Comparison of ENCODE assay signal across 19 cellular contexts in the genomic region with DNA sequence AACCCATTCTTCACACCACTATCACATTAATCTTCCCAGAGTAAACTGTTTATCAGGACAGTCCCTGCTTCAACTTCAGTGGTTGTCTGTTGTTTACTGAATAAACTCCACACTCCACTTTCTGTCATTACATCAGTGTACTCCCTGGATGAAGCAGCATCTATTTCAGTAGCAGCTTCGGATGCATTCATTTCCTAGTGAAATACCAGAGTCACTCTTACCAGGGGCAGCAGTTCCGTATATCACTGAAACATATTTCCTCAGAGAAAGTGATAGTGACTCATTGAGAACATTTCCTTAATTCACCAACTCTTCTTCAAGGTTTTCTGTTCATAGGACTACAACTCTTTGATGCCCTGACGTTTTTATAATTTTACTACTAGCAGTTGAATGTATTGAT.
DNase-seq lines count a peak whose midpoint lies in the region; ATAC-seq and TF ChIP-seq lines count a peak whose summit lies in the region.
"Had no signal": no experiment of that assay in that cellular context is flagged by ENCODE, and none has a peak within 500 bp of the region (broad histone marks: within the 10 kb centered on the region; RNA-seq: fewer than 3 reads in every experiment).

No MANE protein-coding gene starts in this region.

- H3K36me3 Mint-ChIP-seq in activated CD4-positive, alpha-beta T cell treated with anti-CD3 and anti-CD28 coated beads for 36 hours (ENCODE audit: low read depth), result no peaks in the 10 kb centered on the region

- no peak overlapping the region for H3K27ac ChIP-seq in upper lobe of right lung
- H3K27ac ChIP-seq: A549, adrenal gland, gastrocnemius medialis had no signal

- H3K4me3 Mint-ChIP-seq in activated CD4-positive, alpha-beta T cell treated with anti-CD3 and anti-CD28 coated beads for 36 hours, result no peak overlapping the region
- H3K4me3 Mint-ChIP-seq: activated CD4-positive, alpha-beta T cell treated with anti-CD3 and anti-CD28 coated beads, Interleukin-2, amount 10 ng/mL, durations not matched to agents 24 days and 14 days had no signal

- CTCF ChIA-PET in activated CD4-positive, alpha-beta T cell treated with anti-CD3 and anti-CD28 coated beads for 36 hours (lab: Charles Lee), result interaction anchor here (0.5 to 1.5 kb wide), 3 partner anchors 14 to 517 kb away, joined by 3 to 5 read pairs (median 3); no protein-coding TSS in a partner anchor

- no peak for DNase-seq in activated CD4-positive, alpha-beta T cell treated with anti-CD3 and anti-CD28 coated beads for 36 hours
- no peak for DNase-seq in activated CD4-positive, alpha-beta T cell treated with anti-CD3 and anti-CD28 coated beads, Interleukin-2, amount 50 U/mL, for 4 hours
- peak; percentile 20 to 85 for DNase-seq in NOMO-1 (lab: John Stamatoyannopoulos, UW; ENCODE audit: unreplicated experiment in 2 of 2)
- peak; percentile 36 for DNase-seq in epithelial cell of esophagus (ENCODE audit: low read depth)
- no peak for DNase-seq in upper lobe of right lung
- no peak for DNase-seq in stimulated activated CD4-positive, alpha-beta T cell treated with anti-CD3 and anti-CD28 coated beads, Interleukin-12 subunit alpha, Interleukin-12 subunit beta, amount 100 ng/mL, for 4 hours
- no peak for DNase-seq in dedifferentiated amniotic fluid mesenchymal stem cell (ENCODE audit: extremely low spot score)
- DNase-seq: activated CD4-positive, alpha-beta T cell treated with anti-CD3 and anti-CD28 coated beads, Interleukin-2, amount 10 ng/mL, durations not matched to agents 24 days and 14 days; activated T-cell treated with anti-CD3 and anti-CD28 coated beads, Interleukin-2, amount 50 U/mL, for 48 hours; adrenal gland; Calu3; gastrocnemius medialis; kidney; posterior cingulate gyrus; RPMI8226; T-helper 2 cell had no signal

- no peaks in the 10 kb centered on the region for H3K36me3 ChIP-seq in upper lobe of right lung
- H3K36me3 ChIP-seq: adrenal gland, gastrocnemius medialis had no signal

- peak; percentile 70 for ATAC-seq in activated CD4-positive, alpha-beta T cell treated with anti-CD3 and anti-CD28 coated beads for 36 hours
- peak; percentile 60 for ATAC-seq in upper lobe of right lung
- no peak for ATAC-seq in HG02588 (IDR thresholded peaks at IDR 0.05; ENCODE audit: unreplicated experiment)
- ATAC-seq: A549, gastrocnemius medialis, HepG2 had no signal

- no peak for TF ChIP-seq CTCF in epithelial cell of esophagus (IDR thresholded peaks at IDR 0.05; ENCODE audit: insufficient read depth, low read depth, low read length, missing control alignments)
- TF ChIP-seq CTCF in upper lobe of right lung (IDR thresholded peaks at IDR 0.05), result no peak

- H3K4me1 ChIP-seq in upper lobe of right lung, result peaks cover 6% of the 10 kb centered on the region
- H3K4me1 ChIP-seq: adrenal gland had no signal

- no peak overlapping the region for H3K27ac Mint-ChIP-seq in activated CD4-positive, alpha-beta T cell treated with anti-CD3 and anti-CD28 coated beads for 36 hours
- H3K27ac Mint-ChIP-seq: activated CD4-positive, alpha-beta T cell treated with anti-CD3 and anti-CD28 coated beads, Interleukin-2, amount 10 ng/mL, durations not matched to agents 24 days and 14 days had no signal

- no peaks in the 10 kb centered on the region for H3K27me3 ChIP-seq in upper lobe of right lung
- H3K27me3 ChIP-seq: adrenal gland, gastrocnemius medialis had no signal

- no peaks in the 10 kb centered on the region for H3K9me3 ChIP-seq in upper lobe of right lung
- H3K9me3 ChIP-seq: A549, adrenal gland, gastrocnemius medialis had no signal

- H3K4me1 Mint-ChIP-seq in activated CD4-positive, alpha-beta T cell treated with anti-CD3 and anti-CD28 coated beads for 36 hours, result peaks cover 6% of the 10 kb centered on the region

- intact Hi-C loops in activated CD4-positive, alpha-beta T cell treated with anti-CD3 and anti-CD28 coated beads for 36 hours (cut with DNase I, micrococcal nuclease), result loop anchor here (10.0 kb wide), 3 partner anchors 822 to 882 kb away; partner anchors contain the start of gene ITPRID2 (in 1 of the 2)
- intact Hi-C loops in upper lobe of right lung (cut with DNase I), result no loop called here

- H3K9me3 Mint-ChIP-seq in activated CD4-positive, alpha-beta T cell treated with anti-CD3 and anti-CD28 coated beads for 36 hours (ENCODE audit: low read depth), result no peaks in the 10 kb centered on the region
- H3K9me3 Mint-ChIP-seq: activated CD4-positive, alpha-beta T cell treated with anti-CD3 and anti-CD28 coated beads, Interleukin-2, amount 10 ng/mL, durations not matched to agents 24 days and 14 days had no signal

- H3K27me3 Mint-ChIP-seq in activated CD4-positive, alpha-beta T cell treated with anti-CD3 and anti-CD28 coated beads for 36 hours, result no peaks in the 10 kb centered on the region
- H3K27me3 Mint-ChIP-seq: activated CD4-positive, alpha-beta T cell treated with anti-CD3 and anti-CD28 coated beads, Interleukin-2, amount 10 ng/mL, durations not matched to agents 24 days and 14 days had no signal

- H3K4me3 ChIP-seq in epithelial cell of esophagus (ENCODE audit: low read length) (no peak overlapping the region), upper lobe of right lung (no peak overlapping the region)
- H3K4me3 ChIP-seq: A549, adrenal gland, gastrocnemius medialis had no signal

- POLR2A ChIA-PET in activated CD4-positive, alpha-beta T cell treated with anti-CD3 and anti-CD28 coated beads for 36 hours (lab: Charles Lee), result no interaction called here

Comparison
In these comparisons a context has a peak if more than half of its experiments do, and no peak if none do; other contexts are left out.
1. DNase-seq: peak in NOMO-1 (2 of 2) and epithelial cell of esophagus (single experiment); none in activated CD4-positive, alpha-beta T cell treated with anti-CD3 and anti-CD28 coated beads for 36 hours (single experiment), activated CD4-positive, alpha-beta T cell treated with anti-CD3 and anti-CD28 coated beads, Interleukin-2, amount 50 U/mL, for 4 hours (0 of 2), upper lobe of right lung (single experiment), stimulated activated CD4-positive, alpha-beta T cell treated with anti-CD3 and anti-CD28 coated beads, Interleukin-12 subunit alpha, Interleukin-12 subunit beta, amount 100 ng/mL, for 4 hours (single experiment) and dedifferentiated amniotic fluid mesenchymal stem cell (single experiment).